In the genomic region with DNA sequence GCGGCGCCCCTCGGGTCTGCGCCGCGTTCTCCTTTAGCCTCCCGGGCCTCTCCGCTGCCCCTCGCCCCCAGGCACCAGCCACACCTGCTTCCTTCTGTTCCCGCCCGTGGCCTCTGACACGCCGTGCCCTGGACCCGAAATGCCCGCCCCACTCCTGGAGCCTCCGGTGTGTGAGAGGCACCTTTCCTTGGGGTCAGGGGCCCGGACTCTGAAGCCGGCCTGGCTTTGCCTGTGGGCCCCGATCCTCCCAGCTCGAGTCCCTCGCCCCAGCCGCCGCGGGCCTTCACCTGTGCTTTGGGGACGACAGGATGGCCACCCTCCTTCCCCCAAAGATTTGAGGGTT, we compare ENCODE assay signal across 8 cellular contexts. TPM values are rescaled to one million over a fixed set of nuclear protein-coding genes. Genes with fewer than 3 reads are reported as not detected.
A peak's percentile ranks its signal among the peaks of the same experiment; 100 is the strongest.
DNase-seq lines count a peak whose midpoint lies in the region; ATAC-seq, FAIRE-seq and TF ChIP-seq lines count a peak whose summit lies in the region.

No MANE protein-coding gene starts in this region.

- DNase-seq in ELR (ENCODE audit: low read depth), result peak; percentile 15
- no peak for DNase-seq in activated T-helper 1 cell treated with anti-CD3 and anti-CD28 coated beads, Interleukin-12 subunit alpha, Interleukin-12 subunit beta, Interleukin-2, Interleukin-4 antibody, amounts not matched to agents 30 ng/mL and 10 ng/mL and 1 ng/mL, durations not matched to agents 14 hours and 24 hours and 36 hours (ENCODE audit: low spot score)
- no peak for DNase-seq in right atrium auricular region (ENCODE audit: low spot score)
- peak; percentile 47 for DNase-seq in small intestine
- DNase-seq in activated gamma-delta T cell (lab: John Stamatoyannopoulos, UW), result no peak
- no peak for DNase-seq in AML-193 (lab: John Stamatoyannopoulos, UW)
- DNase-seq in Ammon's horn (ENCODE audit: low spot score), result no peak

- peak overlapping the region; percentile 74 for H3K27ac Mint-ChIP-seq in activated T-helper 1 cell treated with anti-CD3 and anti-CD28 coated beads, Interleukin-12 subunit alpha, Interleukin-12 subunit beta, Interleukin-2, Interleukin-4 antibody, amounts not matched to agents 30 ng/mL and 10 ng/mL and 1 ng/mL, durations not matched to agents 14 hours and 24 hours and 36 hours

- H3K27me3 ChIP-seq in right atrium auricular region, result no peaks in the 10 kb centered on the region
- H3K27me3 ChIP-seq in small intestine (ENCODE audit: control insufficient read depth in 2 of 2, insufficient read depth in 2 of 2, low read length in 2 of 2), result no peaks in the 10 kb centered on the region

- no peaks in the 10 kb centered on the region for H3K9me3 Mint-ChIP-seq in activated T-helper 1 cell treated with anti-CD3 and anti-CD28 coated beads, Interleukin-12 subunit alpha, Interleukin-12 subunit beta, Interleukin-2, Interleukin-4 antibody, amounts not matched to agents 30 ng/mL and 10 ng/mL and 1 ng/mL, durations not matched to agents 14 hours and 24 hours and 36 hours

- FAIRE-seq in small intestine (lab: Jason Lieb, UNC), result no peak

- H3K4me3 ChIP-seq in right atrium auricular region (peak overlapping the region; percentile 75 to 85), small intestine (ENCODE audit: low read depth in 1 of 2, low read length in 2 of 2) (peak overlapping the region; percentile 74 to 75)

- peak overlapping the region; percentile 94 to 95 for H3K27ac ChIP-seq in right atrium auricular region
- peak overlapping the region; percentile 75 to 96 for H3K27ac ChIP-seq in small intestine (ENCODE audit: low read depth in 1 of 2, low read length in 1 of 2)

- H3K9me3 ChIP-seq in right atrium auricular region (no peaks in the 10 kb centered on the region), small intestine (ENCODE audit: control insufficient read depth, low read depth) (no peaks in the 10 kb centered on the region)

- 0 to 15% (median 6%) methylated on average over 24 to 25 of the region's 25 CpGs for WGBS in small intestine, 3 donors

- no peak for TF ChIP-seq CTCF in right atrium auricular region (IDR thresholded peaks at IDR 0.05)

- H3K36me3 Mint-ChIP-seq in activated T-helper 1 cell treated with anti-CD3 and anti-CD28 coated beads, Interleukin-12 subunit alpha, Interleukin-12 subunit beta, Interleukin-2, Interleukin-4 antibody, amounts not matched to agents 30 ng/mL and 10 ng/mL and 1 ng/mL, durations not matched to agents 14 hours and 24 hours and 36 hours (ENCODE audit: low read depth), result peaks cover 3% of the 10 kb centered on the region

- peak overlapping the region; percentile 87 for H3K4me3 Mint-ChIP-seq in activated T-helper 1 cell treated with anti-CD3 and anti-CD28 coated beads, Interleukin-12 subunit alpha, Interleukin-12 subunit beta, Interleukin-2, Interleukin-4 antibody, amounts not matched to agents 30 ng/mL and 10 ng/mL and 1 ng/mL, durations not matched to agents 14 hours and 24 hours and 36 hours

- H3K4me1 ChIP-seq in right atrium auricular region (peaks cover 0 to 41% of the 10 kb centered on the region in 2 donors), small intestine (ENCODE audit: control insufficient read depth in 2 of 2, insufficient read depth in 1 of 2, low read depth in 1 of 2, low read length in 1 of 2) (peaks cover 0 to 5% of the 10 kb centered on the region in 2 donors)

- H3K4me1 Mint-ChIP-seq in activated T-helper 1 cell treated with anti-CD3 and anti-CD28 coated beads, Interleukin-12 subunit alpha, Interleukin-12 subunit beta, Interleukin-2, Interleukin-4 antibody, amounts not matched to agents 30 ng/mL and 10 ng/mL and 1 ng/mL, durations not matched to agents 14 hours and 24 hours and 36 hours (ENCODE audit: low read depth), result peaks cover 31% of the 10 kb centered on the region

- intact Hi-C loops in activated T-helper 1 cell treated with anti-CD3 and anti-CD28 coated beads, Interleukin-12 subunit alpha, Interleukin-12 subunit beta, Interleukin-2, Interleukin-4 antibody, amounts not matched to agents 30 ng/mL and 10 ng/mL and 1 ng/mL, durations not matched to agents 14 hours and 24 hours and 36 hours (cut with micrococcal nuclease), result loop anchor here (1.0 to 10.0 kb wide), 8 partner anchors 11 to 578 kb away; a partner anchor contains a TSS

- H3K27me3 Mint-ChIP-seq in activated T-helper 1 cell treated with anti-CD3 and anti-CD28 coated beads, Interleukin-12 subunit alpha, Interleukin-12 subunit beta, Interleukin-2, Interleukin-4 antibody, amounts not matched to agents 30 ng/mL and 10 ng/mL and 1 ng/mL, durations not matched to agents 14 hours and 24 hours and 36 hours (ENCODE audit: insufficient read depth), result peaks cover 2% of the 10 kb centered on the region

- H3K36me3 ChIP-seq in right atrium auricular region (no peaks in the 10 kb centered on the region), small intestine (ENCODE audit: control insufficient read depth in 2 of 2, insufficient read depth in 2 of 2, low read length in 2 of 2) (no peaks in the 10 kb centered on the region)

- ATAC-seq in HG02943 (IDR thresholded peaks at IDR 0.05; ENCODE audit: low read depth, unreplicated experiment), result peak; percentile 15

RNA-seq across cellular contexts. Expression of a gene that starts 0.7 kb away (rescaled TPM):
- total RNA-seq in activated T-helper 1 cell treated with anti-CD3 and anti-CD28 coated beads, Interleukin-12 subunit alpha, Interleukin-12 subunit beta, Interleukin-2, Interleukin-4 antibody, amounts not matched to agents 30 ng/mL and 10 ng/mL and 1 ng/mL, durations not matched to agents 14 hours and 24 hours and 36 hours, result 9.5 and 14.2 TPM in 2 replicates
- total RNA-seq in right atrium auricular region, result 10 to 100 TPM in 1 of 2 donors, 1 to 10 TPM in 1; 9.7 to 11.9 TPM
- polyA plus RNA-seq in small intestine, result 10 to 100 TPM in 2 of 3 donors, 1 to 10 TPM in 1; 7.4 to 13.2 (median 10.7) TPM

RNA-seq across cellular contexts. Expression of a gene that starts 12.4 kb away (rescaled TPM):
- total RNA-seq in activated T-helper 1 cell treated with anti-CD3 and anti-CD28 coated beads, Interleukin-12 subunit alpha, Interleukin-12 subunit beta, Interleukin-2, Interleukin-4 antibody, amounts not matched to agents 30 ng/mL and 10 ng/mL and 1 ng/mL, durations not matched to agents 14 hours and 24 hours and 36 hours, result 0.03 TPM in 1 of 2 replicates, not detected in the other
- total RNA-seq in right atrium auricular region, result under 1 TPM; 0.04 to 0.07 TPM
- polyA plus RNA-seq in small intestine, result under 1 TPM in 2 of 3 donors, not detected in 1; 0.27 TPM

RNA-seq across cellular contexts. Expression of a gene that starts 17.1 kb away (rescaled TPM):
- 23.0 and 30.2 TPM in 2 replicates for total RNA-seq in activated T-helper 1 cell treated with anti-CD3 and anti-CD28 coated beads, Interleukin-12 subunit alpha, Interleukin-12 subunit beta, Interleukin-2, Interleukin-4 antibody, amounts not matched to agents 30 ng/mL and 10 ng/mL and 1 ng/mL, durations not matched to agents 14 hours and 24 hours and 36 hours
- 10 to 100 TPM; 22.6 to 41.7 TPM for total RNA-seq in right atrium auricular region
- polyA plus RNA-seq in small intestine, result 100 to 1,000 TPM in 2 of 3 donors, 10 to 100 TPM in 1; 83.5 to 231 (median 191) TPM

RNA-seq across cellular contexts. Expression of a gene that starts 45.9 kb away (rescaled TPM):
- total RNA-seq in activated T-helper 1 cell treated with anti-CD3 and anti-CD28 coated beads, Interleukin-12 subunit alpha, Interleukin-12 subunit beta, Interleukin-2, Interleukin-4 antibody, amounts not matched to agents 30 ng/mL and 10 ng/mL and 1 ng/mL, durations not matched to agents 14 hours and 24 hours and 36 hours, result 39.0 and 39.9 TPM in 2 replicates
- under 1 TPM; 0.16 to 0.63 TPM for total RNA-seq in right atrium auricular region
- 10 to 100 TPM in 1 of 3 donors, 1 to 10 TPM in 1, under 1 TPM in 1; 0.27 to 13.8 (median 1.1) TPM for polyA plus RNA-seq in small intestine

Comparison
In these comparisons a context has a peak if more than half of its experiments do, and no peak if none do; other contexts are left out.
1. DNase-seq: peak in ELR (single experiment) and small intestine (single experiment); none in activated T-helper 1 cell treated with anti-CD3 and anti-CD28 coated beads, Interleukin-12 subunit alpha, Interleukin-12 subunit beta, Interleukin-2, Interleukin-4 antibody, amounts not matched to agents 30 ng/mL and 10 ng/mL and 1 ng/mL, durations not matched to agents 14 hours and 24 hours and 36 hours (single experiment), right atrium auricular region (single experiment), activated gamma-delta T cell (single experiment), AML-193 (0 of 2) and Ammon's horn (single experiment).